In the genomic region with DNA sequence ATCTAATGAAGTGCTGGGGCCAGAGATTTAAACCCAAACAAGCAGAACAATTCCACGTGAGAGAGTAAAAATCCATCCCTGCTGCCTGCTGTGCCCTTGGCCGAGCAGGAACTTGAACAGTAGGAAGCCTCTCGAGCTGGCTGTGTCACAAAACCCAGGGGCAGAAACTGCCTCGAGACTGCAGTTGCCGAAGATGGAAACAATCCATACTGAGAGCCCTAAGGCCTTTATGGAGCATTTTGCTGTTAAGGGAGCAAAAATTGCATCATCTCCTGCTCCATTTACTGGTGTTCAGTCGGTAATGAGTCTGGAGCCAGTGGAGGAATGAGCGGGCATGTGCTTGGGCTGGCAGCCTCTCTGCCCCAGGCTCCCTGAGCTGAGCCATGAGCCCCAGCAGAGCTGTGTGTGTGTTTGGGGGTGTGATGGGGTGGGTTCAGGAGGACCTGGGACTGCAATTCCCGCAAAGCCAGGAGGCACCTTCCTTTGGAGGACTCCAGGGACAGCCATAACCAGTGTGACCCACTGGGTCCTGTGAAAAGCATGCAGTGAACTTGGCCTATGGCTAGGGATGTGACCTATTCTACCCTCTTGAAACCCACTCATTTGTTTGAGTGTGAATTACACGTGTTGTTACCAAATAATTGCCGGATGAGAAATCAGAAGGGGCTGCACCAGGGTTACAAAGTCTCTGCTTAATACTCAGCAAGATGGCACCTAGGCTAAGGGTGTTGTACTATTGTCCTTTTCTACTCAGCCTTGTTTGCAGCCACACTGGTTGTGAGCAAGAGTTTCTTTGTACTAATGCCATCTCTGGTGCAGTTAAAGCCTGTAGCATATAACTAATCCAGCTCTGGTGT, we compare ENCODE assay signal across 10 cellular contexts. TPM values are rescaled to one million over a fixed set of nuclear protein-coding genes. Genes with fewer than 3 reads are reported as not detected.
DNase-seq lines count a peak whose midpoint lies in the region; ATAC-seq and TF ChIP-seq lines count a peak whose summit lies in the region.
"Had no signal": no experiment of that assay in that cellular context is flagged by ENCODE, and none has a peak within 500 bp of the region (broad histone marks: within the 10 kb centered on the region; RNA-seq: fewer than 3 reads in every experiment).

No MANE protein-coding gene starts in this region.

- no peaks in the 10 kb centered on the region for H3K36me3 Mint-ChIP-seq in glutamatergic neuron (ENCODE audit: unreplicated experiment)

- no peak overlapping the region for H3K4me3 ChIP-seq in HEK293 (ENCODE audit: low read depth, low read length)
- peak overlapping the region; percentile 4 for H3K4me3 ChIP-seq in SU-DHL-6 (ENCODE audit: insufficient read depth, low read length, poor library complexity, severe bottlenecking)
- H3K4me3 ChIP-seq in body of pancreas = no peak overlapping the region
- H3K4me3 ChIP-seq: upper lobe of left lung had no signal

- no peak overlapping the region for H2AFZ ChIP-seq in SU-DHL-6 (ENCODE audit: low read depth, low read length, severe bottlenecking)

- H3K79me2 ChIP-seq in SU-DHL-6 (ENCODE audit: insufficient read depth, low read length) = no peaks in the 10 kb centered on the region

- peak overlapping the region; percentile 18; the same call in 1 of the 2 replicates for H3K9ac ChIP-seq in SU-DHL-6 (ENCODE audit: low read length)

- H3F3A ChIP-seq in SU-DHL-6 (ENCODE audit: insufficient read depth) = peaks cover 34% of the 10 kb centered on the region

- H3K9me3 ChIP-seq in HEK293 (ENCODE audit: control insufficient read depth, insufficient read depth, low read depth, low read length) = no peaks in the 10 kb centered on the region
- no peaks in the 10 kb centered on the region for H3K9me3 ChIP-seq in SU-DHL-6 (ENCODE audit: insufficient read depth, low read length)
- H3K9me3 ChIP-seq in body of pancreas = no peaks in the 10 kb centered on the region
- H3K9me3 ChIP-seq: upper lobe of left lung had no signal

- no peak overlapping the region for H3K4me3 Mint-ChIP-seq in glutamatergic neuron (ENCODE audit: unreplicated experiment)

- TF ChIP-seq CTCF in HEK293 (tag by site-specific recombination; IDR thresholded peaks at IDR 0.05) (no peak), SU-DHL-6 (IDR thresholded peaks at IDR 0.05; ENCODE audit: insufficient read depth, low read length, poor library complexity, severe bottlenecking) (no peak), glutamatergic neuron (IDR thresholded peaks at IDR 0.05; ENCODE audit: partially characterized antibody, unreplicated experiment) (no peak), body of pancreas (IDR thresholded peaks at IDR 0.05) (no peak)

- H3K4me1 Mint-ChIP-seq in glutamatergic neuron (ENCODE audit: low read depth, unreplicated experiment) = peaks cover 13% of the 10 kb centered on the region

- peak overlapping the region; percentile 68 for H3K27ac Mint-ChIP-seq in glutamatergic neuron (ENCODE audit: unreplicated experiment)

- ATAC-seq in GM19395 (IDR thresholded peaks at IDR 0.05; ENCODE audit: unreplicated experiment) (no peak), body of pancreas (no peak)

- H3K27me3 ChIP-seq in SU-DHL-6 (ENCODE audit: low read length) (no peaks in the 10 kb centered on the region), body of pancreas (no peaks in the 10 kb centered on the region)
- H3K27me3 ChIP-seq: upper lobe of left lung had no signal

- intact Hi-C loops in body of pancreas (cut with DNase I) = no loop called here

- H3K36me3 ChIP-seq in HEK293 (ENCODE audit: control insufficient read depth in 2 of 2, insufficient read depth in 1 of 2, low read length in 2 of 2) = no peaks in the 10 kb centered on the region
- H3K36me3 ChIP-seq in SU-DHL-6 (ENCODE audit: low read length) = no peaks in the 10 kb centered on the region
- H3K36me3 ChIP-seq in body of pancreas (replicated peaks in 1 of 2; ENCODE audit: insufficient read depth in 1 of 2, low read depth in 2 of 2) = no peaks in the 10 kb centered on the region
- H3K36me3 ChIP-seq: upper lobe of left lung had no signal

- peak overlapping the region; percentile 64 for H3K4me2 ChIP-seq in SU-DHL-6 (ENCODE audit: low read depth, low read length, poor library complexity, severe bottlenecking)

- peaks cover 1% of the 10 kb centered on the region for H3K27me3 Mint-ChIP-seq in glutamatergic neuron (ENCODE audit: unreplicated experiment)

- CTCF ChIA-PET in HEK293 (lab: Yijun Ruan, JAX) = interaction anchor here (0.6 to 1.2 kb wide), 4 partner anchors 8 to 1102 kb away, joined by 3 to 4 read pairs (median 4); no protein-coding TSS in a partner anchor

- no peaks in the 10 kb centered on the region for H3K9me3 Mint-ChIP-seq in glutamatergic neuron (ENCODE audit: unreplicated experiment)

- no peaks in the 10 kb centered on the region for H3K9me2 ChIP-seq in SU-DHL-6 (replicated peaks; ENCODE audit: insufficient read depth, low read length)

- POLR2A ChIA-PET in HEK293 (lab: Yijun Ruan, JAX) = no interaction called here

- TF ChIP-seq POLR2A in body of pancreas (IDR thresholded peaks at IDR 0.05) = no peak

- DNase-seq in A172 (ENCODE audit: low spot score) = peak; percentile 18
- DNase-seq in glutamatergic neuron = no peak
- DNase-seq in NCI-H1105 treated with DMSO at 0.1 percent for 48 hours (lab: John Stamatoyannopoulos, UW) = no peak
- no peak for DNase-seq in stimulated activated naive CD4-positive, alpha-beta T cell treated with Interleukin-2 at 50 U/mL for 16 hours (lab: John Stamatoyannopoulos, UW)
- DNase-seq in body of pancreas = no peak
- DNase-seq: NCI-H510A had no signal

- H3K27ac ChIP-seq in HEK293 (ENCODE audit: extremely low read depth, low read depth, low read length) (no peak overlapping the region), SU-DHL-6 (ENCODE audit: low read depth, low read length) (peak overlapping the region; percentile 66), body of pancreas (no peak overlapping the region)
- H3K27ac ChIP-seq: upper lobe of left lung had no signal

- H3K4me1 ChIP-seq in HEK293 (ENCODE audit: control insufficient read depth, insufficient read depth, low read length) (no peaks in the 10 kb centered on the region), body of pancreas (no peaks in the 10 kb centered on the region)
- H3K4me1 ChIP-seq: upper lobe of left lung had no signal

- H4K20me1 ChIP-seq in SU-DHL-6 (ENCODE audit: low read depth, low read length) = no peaks in the 10 kb centered on the region

- WGBS in body of pancreas, 2 donors = 80% methylated on average over 10 of the region's 10 CpGs

TF ChIP-seq in HEK293, 187 proteins besides CTCF, POLR2A, EP300 and RAD21 (continues in another document):
- peak; percentile 69; the same call in 1 of the 2 replicates for TF ChIP-seq ZBTB48 (tag by site-specific recombination; IDR thresholded peaks at IDR 0.05)
- TF ChIP-seq, protein P1, sequence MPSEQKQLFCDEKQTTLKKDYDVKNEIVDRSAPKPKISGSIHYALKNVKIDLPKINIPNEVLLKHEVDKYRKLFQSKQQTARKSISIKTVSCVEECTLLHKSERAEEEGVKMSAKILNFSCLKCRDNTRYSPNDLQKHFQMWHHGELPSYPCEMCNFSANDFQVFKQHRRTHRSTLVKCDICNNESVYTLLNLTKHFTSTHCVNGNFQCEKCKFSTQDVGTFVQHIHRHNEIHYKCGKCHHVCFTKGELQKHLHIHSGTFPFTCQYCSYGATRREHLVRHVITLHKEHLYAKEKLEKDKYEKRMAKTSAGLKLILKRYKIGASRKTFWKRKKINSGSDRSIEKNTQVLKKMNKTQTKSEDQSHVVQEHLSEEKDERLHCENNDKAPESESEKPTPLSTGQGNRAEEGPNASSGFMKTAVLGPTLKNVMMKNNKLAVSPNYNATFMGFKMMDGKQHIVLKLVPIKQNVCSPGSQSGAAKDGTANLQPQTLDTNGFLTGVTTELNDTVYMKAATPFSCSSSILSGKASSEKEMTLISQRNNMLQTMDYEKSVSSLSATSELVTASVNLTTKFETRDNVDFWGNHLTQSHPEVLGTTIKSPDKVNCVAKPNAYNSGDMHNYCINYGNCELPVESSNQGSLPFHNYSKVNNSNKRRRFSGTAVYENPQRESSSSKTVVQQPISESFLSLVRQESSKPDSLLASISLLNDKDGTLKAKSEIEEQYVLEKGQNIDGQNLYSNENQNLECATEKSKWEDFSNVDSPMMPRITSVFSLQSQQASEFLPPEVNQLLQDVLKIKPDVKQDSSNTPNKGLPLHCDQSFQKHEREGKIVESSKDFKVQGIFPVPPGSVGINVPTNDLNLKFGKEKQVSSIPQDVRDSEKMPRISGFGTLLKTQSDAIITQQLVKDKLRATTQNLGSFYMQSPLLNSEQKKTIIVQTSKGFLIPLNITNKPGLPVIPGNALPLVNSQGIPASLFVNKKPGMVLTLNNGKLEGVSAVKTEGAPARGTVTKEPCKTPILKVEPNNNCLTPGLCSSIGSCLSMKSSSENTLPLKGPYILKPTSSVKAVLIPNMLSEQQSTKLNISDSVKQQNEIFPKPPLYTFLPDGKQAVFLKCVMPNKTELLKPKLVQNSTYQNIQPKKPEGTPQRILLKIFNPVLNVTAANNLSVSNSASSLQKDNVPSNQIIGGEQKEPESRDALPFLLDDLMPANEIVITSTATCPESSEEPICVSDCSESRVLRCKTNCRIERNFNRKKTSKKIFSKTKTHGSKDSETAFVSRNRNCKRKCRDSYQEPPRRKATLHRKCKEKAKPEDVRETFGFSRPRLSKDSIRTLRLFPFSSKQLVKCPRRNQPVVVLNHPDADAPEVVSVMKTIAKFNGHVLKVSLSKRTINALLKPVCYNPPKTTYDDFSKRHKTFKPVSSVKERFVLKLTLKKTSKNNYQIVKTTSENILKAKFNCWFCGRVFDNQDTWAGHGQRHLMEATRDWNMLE (tag by site-specific recombination; conservative IDR thresholded peaks at IDR 0.05; ENCODE audit: low read depth) = no peak
- no peak for TF ChIP-seq ZNF473 (tag by site-specific recombination; IDR thresholded peaks at IDR 0.05)

RNA-seq across cellular contexts. Expression of a gene that starts 58.4 kb away (rescaled TPM):
- 0.10 and 0.14 TPM in 2 replicates for total RNA-seq in A172 (2014; rRNA removed; shearing (Covaris generic))
- total RNA-seq in glutamatergic neuron (ENCODE audit: unreplicated experiment) (50.8 TPM), body of pancreas (10 to 100 TPM in 1 of 2 donors, 1 to 10 TPM in 1; 1.6 to 14.8 TPM)
